In genomic region chr2:210475726-210476125, GRCh38 we compare ENCODE assay signal across 8 cellular contexts. TPM values are rescaled to one million over a fixed set of nuclear protein-coding genes. Genes with fewer than 3 reads are reported as not detected.
A peak's percentile ranks its signal among the peaks of the same experiment; 100 is the strongest.
DNase-seq lines count a peak whose midpoint lies in the region; ATAC-seq, FAIRE-seq and TF ChIP-seq lines count a peak whose summit lies in the region.

No MANE protein-coding gene starts in this region.

- H3K4me2 ChIP-seq in astrocyte (ENCODE audit: low read length) = peak overlapping the region; percentile 82

- no peak for ATAC-seq in stimulated activated naive CD8-positive, alpha-beta T cell treated with anti-CD3 and anti-CD28 coated beads, Interleukin-15, Interleukin-2, amounts not matched to agents 100 U/mL and 50 U/mL, for 24 hours
- no peak for ATAC-seq in memory B cell (ENCODE audit: low read depth)
- no peak for ATAC-seq in GM18861 (IDR thresholded peaks at IDR 0.05; ENCODE audit: unreplicated experiment)

- peak overlapping the region; percentile 45 for H3K27ac Mint-ChIP-seq in stimulated activated naive CD8-positive, alpha-beta T cell treated with anti-CD3 and anti-CD28 coated beads, Interleukin-15, Interleukin-2, amounts not matched to agents 100 ng/mL and 50 ng/mL, for 24 hours
- no peak overlapping the region for H3K27ac Mint-ChIP-seq in astrocyte (ENCODE audit: unreplicated experiment)
- H3K27ac Mint-ChIP-seq in memory B cell = peak overlapping the region; percentile 93

- H3K27me3 Mint-ChIP-seq in stimulated activated naive CD8-positive, alpha-beta T cell treated with anti-CD3 and anti-CD28 coated beads, Interleukin-15, Interleukin-2, amounts not matched to agents 100 ng/mL and 50 ng/mL, for 24 hours = no peaks in the 10 kb centered on the region
- H3K27me3 Mint-ChIP-seq in astrocyte (ENCODE audit: low read depth, unreplicated experiment) (no peaks in the 10 kb centered on the region), memory B cell (no peaks in the 10 kb centered on the region)

- H2AFZ ChIP-seq in astrocyte (ENCODE audit: low read depth, low read length) = peak overlapping the region; percentile 79

- H3K36me3 ChIP-seq in astrocyte (ENCODE audit: insufficient read depth, low read length) = peaks cover 9% of the 10 kb centered on the region

- peak overlapping the region; percentile 72 for H3K4me3 ChIP-seq in astrocyte (ENCODE audit: insufficient read depth, low read depth, low read length)

- peaks cover 27% of the 10 kb centered on the region for H3K36me3 Mint-ChIP-seq in stimulated activated naive CD8-positive, alpha-beta T cell treated with anti-CD3 and anti-CD28 coated beads, Interleukin-15, Interleukin-2, amounts not matched to agents 100 ng/mL and 50 ng/mL, for 24 hours (ENCODE audit: low read depth)
- H3K36me3 Mint-ChIP-seq in astrocyte (ENCODE audit: low read depth, unreplicated experiment) (peaks cover 4% of the 10 kb centered on the region), memory B cell (peaks cover 13% of the 10 kb centered on the region)

- no peak for FAIRE-seq in astrocyte (lab: Jason Lieb, UNC)

- DNase-seq in stimulated activated naive CD8-positive, alpha-beta T cell treated with anti-CD3 and anti-CD28 coated beads, Interleukin-15, Interleukin-2, amounts not matched to agents 100 U/mL and 50 U/mL, for 24 hours = no peak
- no peak for DNase-seq in astrocyte (ENCODE audit: low read depth)
- DNase-seq in memory B cell (ENCODE audit: low spot score in 2 of 2) = no peak
- DNase-seq in NCI-H2196 treated with DMSO at 0.1 percent for 48 hours (lab: John Stamatoyannopoulos, UW; ENCODE audit: unreplicated experiment) = no peak
- DNase-seq in effector CD4-positive, alpha-beta T cell = no peak
- no peak for DNase-seq in stimulated activated CD4-positive, alpha-beta T cell treated with anti-CD3 and anti-CD28 coated beads, Interleukin-4, amount 100 ng/mL, for 4 hours

- no peaks in the 10 kb centered on the region for H4K20me1 ChIP-seq in astrocyte (ENCODE audit: insufficient read depth, low read length)

- H3K9me3 ChIP-seq in astrocyte (ENCODE audit: insufficient read depth, low read depth, low read length) = no peaks in the 10 kb centered on the region

- H3K79me2 ChIP-seq in astrocyte (ENCODE audit: insufficient read depth, low read length) = peaks cover 12% of the 10 kb centered on the region

- peaks cover 6% of the 10 kb centered on the region for H3K4me1 ChIP-seq in astrocyte (ENCODE audit: insufficient read depth, low read length)

- H3K9ac ChIP-seq in astrocyte (ENCODE audit: low read length) = peak overlapping the region; percentile 88

- no peak for TF ChIP-seq CTCF in astrocyte (IDR thresholded peaks at IDR 0.05; ENCODE audit: insufficient read depth, low read depth, low read length)

- H3K4me3 Mint-ChIP-seq in stimulated activated naive CD8-positive, alpha-beta T cell treated with anti-CD3 and anti-CD28 coated beads, Interleukin-15, Interleukin-2, amounts not matched to agents 100 ng/mL and 50 ng/mL, for 24 hours = peak overlapping the region; percentile 95
- H3K4me3 Mint-ChIP-seq in astrocyte (ENCODE audit: unreplicated experiment) (peak overlapping the region; percentile 99), memory B cell (peak overlapping the region; percentile 73)

- no peak overlapping the region for H3K27ac ChIP-seq in astrocyte (ENCODE audit: low read depth, low read length)

- no peaks in the 10 kb centered on the region for H3K9me3 Mint-ChIP-seq in stimulated activated naive CD8-positive, alpha-beta T cell treated with anti-CD3 and anti-CD28 coated beads, Interleukin-15, Interleukin-2, amounts not matched to agents 100 ng/mL and 50 ng/mL, for 24 hours
- H3K9me3 Mint-ChIP-seq in astrocyte (ENCODE audit: unreplicated experiment) = no peaks in the 10 kb centered on the region
- H3K9me3 Mint-ChIP-seq in memory B cell = no peaks in the 10 kb centered on the region

- peaks cover 57% of the 10 kb centered on the region for H3K4me1 Mint-ChIP-seq in stimulated activated naive CD8-positive, alpha-beta T cell treated with anti-CD3 and anti-CD28 coated beads, Interleukin-15, Interleukin-2, amounts not matched to agents 100 ng/mL and 50 ng/mL, for 24 hours (ENCODE audit: low read depth)
- H3K4me1 Mint-ChIP-seq in astrocyte (ENCODE audit: low read depth, unreplicated experiment) (peaks cover 7% of the 10 kb centered on the region), memory B cell (peaks cover 22% of the 10 kb centered on the region)

- H3K27me3 ChIP-seq in astrocyte (ENCODE audit: insufficient read depth, low read length) = no peaks in the 10 kb centered on the region

RNA-seq across cellular contexts. Expression of gene LANCL1, which starts 0.8 kb away (rescaled TPM):
- total RNA-seq in astrocyte = 38.3 and 38.9 TPM in 2 replicates
